16 cellular contexts compared by ENCODE assay signal in the genomic region with DNA sequence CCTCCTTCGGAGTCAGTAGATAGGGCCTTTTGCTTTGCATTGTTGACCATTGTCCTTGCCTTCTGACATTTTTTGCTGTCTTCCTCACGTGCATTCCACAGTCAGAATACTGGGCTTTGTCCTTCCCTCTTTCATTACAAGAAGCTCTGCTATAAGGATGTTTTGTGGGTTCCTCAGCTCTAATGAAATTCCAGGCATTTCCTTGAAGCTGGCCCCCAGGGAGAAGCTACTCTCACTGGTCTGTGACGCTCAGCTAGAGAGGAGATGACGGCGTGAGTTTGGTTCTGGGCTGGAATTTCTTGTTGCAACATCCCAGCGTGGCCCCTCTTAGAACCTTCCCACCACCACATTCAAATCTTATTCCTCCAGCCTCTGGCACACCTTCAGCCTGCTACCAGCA.
A peak's percentile ranks its signal among the peaks of the same experiment; 100 is the strongest.
DNase-seq lines count a peak whose midpoint lies in the region; FAIRE-seq and TF ChIP-seq lines count a peak whose summit lies in the region.
"Had no signal": no experiment of that assay in that cellular context is flagged by ENCODE, and none has a peak within 500 bp of the region (broad histone marks: within the 10 kb centered on the region; RNA-seq: fewer than 3 reads in every experiment).

No MANE protein-coding gene starts in this region.

- WGBS in prostate gland = 40% methylated on average over 6 of the region's 6 CpGs

- DNase-seq in AG08396 (ENCODE audit: low spot score) (peak; percentile 69), HTR-8/SVneo (ENCODE audit: insufficient read length, low spot score) (peak; percentile 71), dermis blood vessel endothelial cell (peak; percentile 39), mesenteric fat pad (ENCODE audit: low spot score) (peak; percentile 14), prostate gland (ENCODE audit: low spot score) (no peak), nucleus accumbens (lab: John Stamatoyannopoulos, UW) (no peak), activated gamma-delta T cell (lab: John Stamatoyannopoulos, UW) (no peak), cerebellar cortex (ENCODE audit: low spot score) (no peak)
- DNase-seq: activated naive CD4-positive, alpha-beta T cell treated with anti-CD3 and anti-CD28 coated beads, Interleukin-2, amount 50 U/mL, for 16 hours; CD4-positive, alpha-beta T cell; effector memory CD4-positive, alpha-beta T cell; immature natural killer cell; NCI-H187; stimulated activated naive CD8-positive, alpha-beta T cell treated with anti-CD3 and anti-CD28 coated beads, Interleukin-15, amount 100 ng/mL, for 72 hours; T-helper 1 cell had no signal

- H3K36me3 ChIP-seq in prostate gland = no peaks in the 10 kb centered on the region

- no peaks in the 10 kb centered on the region for H3K4me1 ChIP-seq in prostate gland (replicated peaks)

- H3K9me3 ChIP-seq in prostate gland = no peaks in the 10 kb centered on the region

- intact Hi-C loops in prostate gland (cut with DNase I) = no loop called here

- no peaks in the 10 kb centered on the region for H3K27me3 ChIP-seq in prostate gland (replicated peaks; ENCODE audit: insufficient read depth)

- TF ChIP-seq POLR2A in prostate gland (IDR thresholded peaks at IDR 0.05) = no peak

- no peak for TF ChIP-seq CTCF in prostate gland (IDR thresholded peaks at IDR 0.05)

- H3K4me3 ChIP-seq in prostate gland = no peak overlapping the region

- FAIRE-seq in HTR-8/SVneo (lab: Jason Lieb, UNC) = no peak

- H3K27ac ChIP-seq in prostate gland = no peak overlapping the region
- H3K27ac ChIP-seq: HL-60 had no signal

Comparison
In these comparisons a context has a peak if more than half of its experiments do, and no peak if none do; other contexts are left out.
1. DNase-seq: peak in AG08396 (single experiment), HTR-8/SVneo (single experiment), dermis blood vessel endothelial cell (single experiment) and mesenteric fat pad (single experiment); none in prostate gland (single experiment), nucleus accumbens (0 of 56), activated gamma-delta T cell (single experiment) and cerebellar cortex (single experiment).